Comparison of ENCODE assay signal across 1 cellular context in genomic region chr9:84513473-84513872, GRCh38.
TF ChIP-seq lines count a peak whose summit lies in the region.

No MANE protein-coding gene starts in this region.

TF ChIP-seq in HepG2, 621 proteins besides CTCF, POLR2A, EP300 and RAD21 (continued from another document):
- TF ChIP-seq, protein P1, sequence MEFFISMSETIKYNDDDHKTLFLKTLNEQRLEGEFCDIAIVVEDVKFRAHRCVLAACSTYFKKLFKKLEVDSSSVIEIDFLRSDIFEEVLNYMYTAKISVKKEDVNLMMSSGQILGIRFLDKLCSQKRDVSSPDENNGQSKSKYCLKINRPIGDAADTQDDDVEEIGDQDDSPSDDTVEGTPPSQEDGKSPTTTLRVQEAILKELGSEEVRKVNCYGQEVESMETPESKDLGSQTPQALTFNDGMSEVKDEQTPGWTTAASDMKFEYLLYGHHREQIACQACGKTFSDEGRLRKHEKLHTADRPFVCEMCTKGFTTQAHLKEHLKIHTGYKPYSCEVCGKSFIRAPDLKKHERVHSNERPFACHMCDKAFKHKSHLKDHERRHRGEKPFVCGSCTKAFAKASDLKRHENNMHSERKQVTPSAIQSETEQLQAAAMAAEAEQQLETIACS (CRISPR knock-in tag; IDR thresholded peaks at IDR 0.05): no peak
- TF ChIP-seq, protein P2, sequence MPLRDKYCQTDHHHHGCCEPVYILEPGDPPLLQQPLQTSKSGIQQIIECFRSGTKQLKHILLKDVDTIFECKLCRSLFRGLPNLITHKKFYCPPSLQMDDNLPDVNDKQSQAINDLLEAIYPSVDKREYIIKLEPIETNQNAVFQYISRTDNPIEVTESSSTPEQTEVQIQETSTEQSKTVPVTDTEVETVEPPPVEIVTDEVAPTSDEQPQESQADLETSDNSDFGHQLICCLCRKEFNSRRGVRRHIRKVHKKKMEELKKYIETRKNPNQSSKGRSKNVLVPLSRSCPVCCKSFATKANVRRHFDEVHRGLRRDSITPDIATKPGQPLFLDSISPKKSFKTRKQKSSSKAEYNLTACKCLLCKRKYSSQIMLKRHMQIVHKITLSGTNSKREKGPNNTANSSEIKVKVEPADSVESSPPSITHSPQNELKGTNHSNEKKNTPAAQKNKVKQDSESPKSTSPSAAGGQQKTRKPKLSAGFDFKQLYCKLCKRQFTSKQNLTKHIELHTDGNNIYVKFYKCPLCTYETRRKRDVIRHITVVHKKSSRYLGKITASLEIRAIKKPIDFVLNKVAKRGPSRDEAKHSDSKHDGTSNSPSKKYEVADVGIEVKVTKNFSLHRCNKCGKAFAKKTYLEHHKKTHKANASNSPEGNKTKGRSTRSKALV (CRISPR knock-in tag; IDR thresholded peaks at IDR 0.05): no peak
- TF ChIP-seq ATRX (CRISPR knock-in tag; IDR thresholded peaks at IDR 0.05; ENCODE audit: borderline replicate concordance): no peak
TF ChIP-seq in HepG2: peak in this region for 0.
